1 cellular context compared by ENCODE assay signal in genomic region chr6:157859775-157860504, GRCh38.
TF ChIP-seq lines count a peak whose summit lies in the region.

No MANE protein-coding gene starts in this region.

TF ChIP-seq in K562, 482 proteins besides CTCF, POLR2A, EP300 and RAD21 (continued from another document):
- TF ChIP-seq NCOA2 (IDR thresholded peaks at IDR 0.05; ENCODE audit: partially characterized antibody in 2 of 2) (peak in 1 of 2 experiments; percentile 30), CHAMP1 (IDR thresholded peaks at IDR 0.05) (0 out of 2 replicates have a peak, but pooled peaks have one; percentile 32), CSDE1 (IDR thresholded peaks at IDR 0.05) (no peak), RBM15 (IDR thresholded peaks at IDR 0.05; ENCODE audit: insufficient read depth, low read length) (no peak), PTRF (tag; IDR thresholded peaks at IDR 0.05) (no peak), SAFB2 (IDR thresholded peaks at IDR 0.05; ENCODE audit: borderline replicate concordance, low read depth, low read length, severe bottlenecking) (no peak), PKNOX1 (IDR thresholded peaks at IDR 0.05) (0 out of 2 replicates have a peak, but pooled peaks have one; percentile 4), NR2C1 (IDR thresholded peaks at IDR 0.05) (peak; percentile 76), NR2C1 (tag; IDR thresholded peaks at IDR 0.05) (peak; percentile 61; the same call in 1 of the 2 replicates), NFIC (IDR thresholded peaks at IDR 0.05) (peak; percentile 62), RB1 (IDR thresholded peaks at IDR 0.05; ENCODE audit: low read depth) (no peak), ZNF175 (CRISPR knock-in tag; IDR thresholded peaks at IDR 0.05; ENCODE audit: low read depth) (0 out of 2 replicates have a peak, but pooled peaks have one; percentile 45)
